Comparison of ENCODE assay signal across 8 cellular contexts in the genomic region with DNA sequence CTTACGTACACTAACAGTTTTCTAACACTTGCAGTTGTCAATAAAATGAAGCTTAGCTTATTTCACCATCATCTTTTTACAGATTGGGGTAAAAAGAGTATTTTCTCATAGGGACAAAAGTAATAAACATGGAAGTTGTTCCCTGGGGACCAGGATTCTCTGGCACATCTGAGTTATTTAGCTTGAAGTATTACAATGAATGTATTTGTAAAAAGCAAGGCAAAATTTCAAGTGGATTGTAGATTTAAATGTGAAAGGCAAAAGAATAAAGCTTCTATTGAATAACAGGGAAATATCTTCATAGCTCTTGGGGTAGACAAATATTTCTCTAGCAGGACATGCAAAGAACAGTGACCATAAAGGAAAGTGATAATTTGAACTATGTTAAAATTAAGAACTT.
"Had no signal": no experiment of that assay in that cellular context is flagged by ENCODE, and none has a peak within 500 bp of the region (broad histone marks: within the 10 kb centered on the region; RNA-seq: fewer than 3 reads in every experiment).

No MANE protein-coding gene starts in this region.

- H3K4me1 ChIP-seq: HAP-1 had no signal

- H3K4me3 Mint-ChIP-seq: HFFc6 had no signal

- H2AFZ ChIP-seq: GM23248 had no signal

- H3K4me3 ChIP-seq: GM23248, HAP-1, K562 had no signal

- H3K36me3 ChIP-seq: HAP-1 had no signal

- H3K9me3 Mint-ChIP-seq: HFFc6 had no signal

- DNase-seq: GOT3, H7, KG1 had no signal

- H3K9ac ChIP-seq: GM23248 had no signal

- ATAC-seq: HCT116, K562 had no signal

- H3K27ac ChIP-seq: GM23248 had no signal

- H3K9me3 ChIP-seq: HAP-1 had no signal

- H3K27ac Mint-ChIP-seq: HFFc6 had no signal
